ENCODE assay signal across 8 cellular contexts in genomic region chr9:129110740-129111142, GRCh38. TPM values are rescaled to one million over a fixed set of nuclear protein-coding genes. Genes with fewer than 3 reads are reported as not detected.
DNase-seq lines count a peak whose midpoint lies in the region; ATAC-seq, FAIRE-seq and TF ChIP-seq lines count a peak whose summit lies in the region.

Gene CRAT, minus strand, starts transcription at chr9:129110793. Its CDS starts 284 bp downstream, at chr9:129110509.

- peak; percentile 100 for DNase-seq in GM12892 (ENCODE audit: insufficient read length)
- peak; percentile 58 for DNase-seq in NCI-H146 treated with DMSO at 0.1 percent for 48 hours (lab: John Stamatoyannopoulos, UW; ENCODE audit: unreplicated experiment)
- DNase-seq in amniotic epithelial cell (ENCODE audit: low read depth), result peak; percentile 86
- DNase-seq in heart left ventricle, result peak; percentile 98 to 99 (median 99)
- DNase-seq in posterior cingulate gyrus, result peak; percentile 93 to 99 (median 97)
- DNase-seq in transverse colon, result peak; percentile 99

- H3K36me3 ChIP-seq in heart left ventricle, result peaks cover 0 to 21% (median 15%) of the 10 kb centered on the region in 9 donors
- H3K36me3 ChIP-seq in transverse colon, result peaks cover 0 to 6% (median 0%) of the 10 kb centered on the region in 4 donors

- peak; percentile 49 for ATAC-seq in HG02840 (IDR thresholded peaks at IDR 0.05; ENCODE audit: low FRiP score, unreplicated experiment)
- ATAC-seq in heart left ventricle, result peak; percentile 90 to 94 (median 91)

- no peak for FAIRE-seq in GM12892 (lab: Jason Lieb, UNC)

- TF ChIP-seq CTCF in heart left ventricle (IDR thresholded peaks at IDR 0.05) (no peak), transverse colon (IDR thresholded peaks at IDR 0.05) (no peak)

- WGBS in heart left ventricle, 4 donors, result 0 to 1% (median 1%) methylated on average over 2 to 28 of the region's 28 CpGs
- 5% methylated on average over 21 of the region's 28 CpGs; no CpG with 5 or more reads in 1 of the 2 donors for WGBS in transverse colon (ENCODE audit: low coverage in 1 of 2), 2 donors

- peak within 1 kb of the TSS; percentile 77 to 100 (median 88) for H3K4me3 ChIP-seq in heart left ventricle
- peak within 1 kb of the TSS; percentile 86 to 96 (median 88) for H3K4me3 ChIP-seq in transverse colon

- H3K9me3 ChIP-seq in heart left ventricle, result no peaks in the 10 kb centered on the region
- H3K9me3 ChIP-seq in transverse colon, result no peaks in the 10 kb centered on the region

- TF ChIP-seq EP300 in transverse colon (IDR thresholded peaks at IDR 0.05; ENCODE audit: low read depth), result no peak

- H3K4me1 ChIP-seq in heart left ventricle (peaks cover 0 to 51% (median 26%) of the 10 kb centered on the region in 12 donors), transverse colon (peaks cover 18 to 57% (median 41%) of the 10 kb centered on the region in 4 donors)

- TF ChIP-seq POLR2A in GM12892 (IDR thresholded peaks at IDR 0.05; ENCODE audit: low read depth, low read length), result peak; percentile 90
- TF ChIP-seq POLR2A in heart left ventricle (IDR thresholded peaks at IDR 0.05), result peak; percentile 98 to 99
- peak; percentile 97 for TF ChIP-seq POLR2A in transverse colon (IDR thresholded peaks at IDR 0.05)

- peak within 1 kb of the TSS; percentile 91 to 100 (median 97) for H3K27ac ChIP-seq in heart left ventricle
- H3K27ac ChIP-seq in transverse colon, result peak within 1 kb of the TSS; percentile 96 to 99 (median 96)

- in situ Hi-C loops in transverse colon (cut with MboI; ENCODE audit: low pct_ligation_motif_present in 1 of 4, low pct_unique_long_range_greater_than_20kb in 1 of 4, low sequenced_read_pairs in 3 of 4), result no loop called here

- H3K27me3 ChIP-seq in heart left ventricle (no peaks in the 10 kb centered on the region), transverse colon (no peaks in the 10 kb centered on the region)

- intact Hi-C loops in T-helper 1 cell treated with Interleukin-12 subunit alpha and Interleukin-12 subunit beta and Interleukin-4 antibody, amounts not matched to agents 30 ng/mL and 1 ng/mL, for 36 hours (cut with micrococcal nuclease), result loop anchor here (1.0 to 10.0 kb wide), 16 partner anchors 20 to 907 kb away; partner anchors contain the start of genes ASB6, DNM1, DOLK and DOLPP1
- intact Hi-C loops in heart left ventricle (cut with DNase I), result loop anchor here in 2 of 10 donors (1.0 to 5.0 kb wide), 3 partner anchors 29 to 1602 kb away; partner anchors contain the start of genes DOLPP1 (in 1 of the 2) and SH3GLB2 (in 1 of the 2)
- intact Hi-C loops in posterior cingulate gyrus (cut with DNase I), result loop anchor here (5.0 kb wide), 1 partner anchor 83 kb away; the partner anchor contains the start of gene SH3GLB2
- intact Hi-C loops in transverse colon (cut with DNase I; ENCODE audit: low total_unique reads), result no loop called here

RNA-seq across cellular contexts. Expression of gene CRAT, which starts in this region (rescaled TPM):
- polyA plus RNA-seq in GM12892 (2012; ENCODE audit: missing spikeins), result 1.8 TPM
- total RNA-seq in T-helper 1 cell treated with Interleukin-12 subunit alpha and Interleukin-12 subunit beta and Interleukin-4 antibody, amounts not matched to agents 30 ng/mL and 1 ng/mL, for 36 hours, result 15.0 and 15.2 TPM in 2 replicates
- total RNA-seq in heart left ventricle (100 to 1,000 TPM in 2 of 9 donors, 10 to 100 TPM in 7; 50.8 to 126 (median 68.2) TPM), transverse colon (100 to 1,000 TPM; 124 to 161 (median 136) TPM)
- 10 to 100 TPM; 37.0 to 64.7 TPM for polyA plus RNA-seq in heart left ventricle

Comparison
In these comparisons a context has a peak if more than half of its experiments do, and no peak if none do; other contexts are left out.
1. Peak in every context shown above with its lines: DNase-seq, ATAC-seq, H3K4me3 ChIP-seq and H3K27ac ChIP-seq.